In the genomic region with DNA sequence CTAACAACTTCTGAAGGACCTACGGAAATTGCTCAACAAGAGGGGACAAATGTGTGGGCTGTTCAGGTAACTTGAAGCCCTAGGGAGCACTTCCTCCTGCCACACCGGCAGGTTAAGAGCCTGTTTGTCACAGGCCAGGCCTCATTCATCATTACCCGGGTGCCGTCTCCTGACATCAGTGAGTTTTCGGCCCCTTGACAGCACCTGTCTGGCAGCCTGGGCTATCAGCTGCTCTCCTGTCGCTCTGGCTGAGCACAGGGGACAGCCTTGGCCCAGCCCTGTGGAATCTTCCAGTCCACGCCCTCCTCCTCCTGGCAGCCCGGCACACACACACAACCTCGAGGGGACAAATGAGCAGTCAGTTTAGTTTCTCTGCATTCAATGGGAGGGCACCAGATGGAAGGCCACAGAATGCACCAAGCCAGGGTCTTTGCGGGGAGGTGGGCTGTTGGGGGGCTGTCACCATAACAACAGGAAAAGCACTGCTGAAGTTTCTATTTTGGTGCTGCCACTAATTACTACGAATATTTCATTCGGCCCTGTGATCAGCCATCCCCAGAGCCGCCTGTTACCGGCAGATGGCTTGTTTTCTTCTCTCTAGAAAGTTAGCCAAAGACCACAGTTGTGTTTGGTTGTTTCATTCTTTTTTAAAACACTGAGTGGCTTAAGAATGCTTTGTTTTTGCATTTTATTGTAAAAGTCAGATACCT, we compare ENCODE assay signal across 10 cellular contexts.
DNase-seq lines count a peak whose midpoint lies in the region; ATAC-seq lines count a peak whose summit lies in the region.
"Had no signal": no experiment of that assay in that cellular context is flagged by ENCODE, and none has a peak within 500 bp of the region (broad histone marks: within the 10 kb centered on the region; RNA-seq: fewer than 3 reads in every experiment).

No MANE protein-coding gene starts in this region.

- H3K9me3 ChIP-seq in BLaER1 treated with 17β-estradiol and CSF1 and Interleukin-3, amounts not matched to agents 10 nM and 100 nM (replicated peaks in 1 of 11): peaks cover 41 to 64% (median 56%) of the 10 kb centered on the region in 11 experiments
- no peaks in the 10 kb centered on the region for H3K9me3 ChIP-seq in iPS-15b (ENCODE audit: control insufficient read depth, insufficient read depth, low read length)

- H3K36me3 ChIP-seq in BLaER1 treated with 17β-estradiol and CSF1 and Interleukin-3, amounts not matched to agents 10 nM and 100 nM: peaks cover 0 to 9% (median 0%) of the 10 kb centered on the region in 11 experiments; a peak in 4 of 22 replicates
- no peaks in the 10 kb centered on the region for H3K36me3 ChIP-seq in iPS-15b (ENCODE audit: control insufficient read depth, insufficient read depth, low read length)
- H3K36me3 ChIP-seq: left ventricle myocardium inferior had no signal

- H3K27me3 ChIP-seq in BLaER1 treated with 17β-estradiol and CSF1 and Interleukin-3, amounts not matched to agents 10 nM and 100 nM: no peaks in the 10 kb centered on the region
- no peaks in the 10 kb centered on the region for H3K27me3 ChIP-seq in iPS-15b (ENCODE audit: control insufficient read depth, insufficient read depth, low read length)

- H4K20me1 ChIP-seq in BLaER1 treated with 17β-estradiol and CSF1 and Interleukin-3, amounts not matched to agents 10 nM and 100 nM: no peaks in the 10 kb centered on the region

- DNase-seq in NCI-H2171 (lab: John Stamatoyannopoulos, UW) (peak; percentile 46), DMS114 treated with DMSO at 0.1 percent for 48 hours (lab: John Stamatoyannopoulos, UW; ENCODE audit: unreplicated experiment) (no peak), NCI-H1105 (lab: John Stamatoyannopoulos, UW) (no peak)
- DNase-seq: left ventricle myocardium inferior had no signal

- ATAC-seq in GM21528 (IDR thresholded peaks at IDR 0.05; ENCODE audit: low FRiP score, unreplicated experiment) (peak; percentile 70), GM18867 (IDR thresholded peaks at IDR 0.05; ENCODE audit: unreplicated experiment) (no peak), HG03520 (IDR thresholded peaks at IDR 0.05; ENCODE audit: unreplicated experiment) (no peak)

- H3K9ac ChIP-seq in BLaER1 treated with 17β-estradiol and CSF1 and Interleukin-3, amounts not matched to agents 10 nM and 100 nM: peak overlapping the region in 9 of 11 experiments; percentile 16 to 70 (median 47); a peak in 14 of 22 replicates
- H3K9ac ChIP-seq in iPS-15b (ENCODE audit: low read depth, low read length): peak overlapping the region; percentile 9

- H3K4me2 ChIP-seq in BLaER1 treated with 17β-estradiol and CSF1 and Interleukin-3, amounts not matched to agents 10 nM and 100 nM: peak overlapping the region; percentile 56 to 90 (median 78)

- H3K4me3 ChIP-seq in BLaER1 treated with 17β-estradiol and CSF1 and Interleukin-3, amounts not matched to agents 10 nM and 100 nM: peak overlapping the region in 5 of 10 experiments; percentile 0 to 43 (median 24); a peak in 6 of 20 replicates
- H3K4me3 ChIP-seq in iPS-15b (ENCODE audit: low read depth, low read length): no peak overlapping the region
- H3K4me3 ChIP-seq: left ventricle myocardium inferior, SK-N-MC had no signal

- peak overlapping the region in 9 of 11 experiments; percentile 48 to 77 (median 65); a peak in 17 of 22 replicates for H3K27ac ChIP-seq in BLaER1 treated with 17β-estradiol and CSF1 and Interleukin-3, amounts not matched to agents 10 nM and 100 nM
- H3K27ac ChIP-seq: left ventricle myocardium inferior, SK-N-MC had no signal

- H3K4me1 ChIP-seq in BLaER1 treated with 17β-estradiol and CSF1 and Interleukin-3, amounts not matched to agents 10 nM and 100 nM: peaks cover 22 to 55% (median 40%) of the 10 kb centered on the region in 10 experiments
- H3K4me1 ChIP-seq in iPS-15b (ENCODE audit: control insufficient read depth, insufficient read depth, low read length): no peaks in the 10 kb centered on the region
- H3K4me1 ChIP-seq: left ventricle myocardium inferior had no signal
